Comparison of ENCODE assay signal across 2 cellular contexts in the genomic region with DNA sequence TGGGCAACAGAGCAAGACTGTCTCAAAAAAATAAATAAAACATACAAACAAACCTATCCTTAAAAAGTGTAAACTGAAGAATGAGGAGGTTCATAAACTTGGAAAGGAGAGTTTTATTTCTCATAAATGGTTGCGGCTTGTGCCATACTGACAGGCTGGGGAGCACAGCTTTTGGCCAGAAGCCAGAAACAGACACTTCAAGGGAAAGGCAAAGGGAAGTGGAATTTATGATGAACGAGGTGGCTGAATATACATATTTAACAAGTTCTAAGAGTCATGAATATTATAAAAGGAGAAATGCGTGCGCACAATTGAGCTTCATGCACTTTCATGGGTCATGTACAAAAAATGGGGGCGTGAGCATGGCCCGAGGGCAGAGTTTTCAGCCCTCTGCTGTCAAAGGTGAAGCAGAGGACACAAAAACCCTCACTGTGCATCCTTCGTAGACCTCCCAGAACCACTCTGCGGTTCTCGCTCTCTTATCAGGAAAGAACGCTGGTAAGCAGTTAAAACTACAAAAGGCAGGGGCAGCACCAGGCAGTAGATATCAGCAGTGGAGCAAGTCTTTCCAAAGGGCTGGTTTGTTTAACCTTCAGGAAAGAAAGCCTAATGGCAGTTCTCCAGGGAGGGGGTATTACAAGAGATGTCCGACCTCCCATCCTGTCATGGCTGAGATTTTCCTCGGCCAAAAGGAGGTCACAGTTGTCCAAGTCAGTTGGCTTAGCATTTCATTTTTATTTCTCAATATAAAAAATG.
A peak's percentile ranks its signal among the peaks of the same experiment; 100 is the strongest.
TF ChIP-seq lines count a peak whose summit lies in the region.

No MANE protein-coding gene starts in this region.

TF ChIP-seq in liver, 16 proteins besides CTCF, POLR2A, EP300 and RAD21:
- TF ChIP-seq EGR1 (IDR thresholded peaks at IDR 0.05; ENCODE audit: low read depth in 2 of 2) (no peak), NR2F2 (IDR thresholded peaks at IDR 0.05) (peak; percentile 59)

TF ChIP-seq in HepG2, 621 proteins besides CTCF, POLR2A, EP300 and RAD21:
- TF ChIP-seq ZNF616 (CRISPR knock-in tag; IDR thresholded peaks at IDR 0.05; ENCODE audit: low read depth) = no peak
- TF ChIP-seq, protein P1, sequence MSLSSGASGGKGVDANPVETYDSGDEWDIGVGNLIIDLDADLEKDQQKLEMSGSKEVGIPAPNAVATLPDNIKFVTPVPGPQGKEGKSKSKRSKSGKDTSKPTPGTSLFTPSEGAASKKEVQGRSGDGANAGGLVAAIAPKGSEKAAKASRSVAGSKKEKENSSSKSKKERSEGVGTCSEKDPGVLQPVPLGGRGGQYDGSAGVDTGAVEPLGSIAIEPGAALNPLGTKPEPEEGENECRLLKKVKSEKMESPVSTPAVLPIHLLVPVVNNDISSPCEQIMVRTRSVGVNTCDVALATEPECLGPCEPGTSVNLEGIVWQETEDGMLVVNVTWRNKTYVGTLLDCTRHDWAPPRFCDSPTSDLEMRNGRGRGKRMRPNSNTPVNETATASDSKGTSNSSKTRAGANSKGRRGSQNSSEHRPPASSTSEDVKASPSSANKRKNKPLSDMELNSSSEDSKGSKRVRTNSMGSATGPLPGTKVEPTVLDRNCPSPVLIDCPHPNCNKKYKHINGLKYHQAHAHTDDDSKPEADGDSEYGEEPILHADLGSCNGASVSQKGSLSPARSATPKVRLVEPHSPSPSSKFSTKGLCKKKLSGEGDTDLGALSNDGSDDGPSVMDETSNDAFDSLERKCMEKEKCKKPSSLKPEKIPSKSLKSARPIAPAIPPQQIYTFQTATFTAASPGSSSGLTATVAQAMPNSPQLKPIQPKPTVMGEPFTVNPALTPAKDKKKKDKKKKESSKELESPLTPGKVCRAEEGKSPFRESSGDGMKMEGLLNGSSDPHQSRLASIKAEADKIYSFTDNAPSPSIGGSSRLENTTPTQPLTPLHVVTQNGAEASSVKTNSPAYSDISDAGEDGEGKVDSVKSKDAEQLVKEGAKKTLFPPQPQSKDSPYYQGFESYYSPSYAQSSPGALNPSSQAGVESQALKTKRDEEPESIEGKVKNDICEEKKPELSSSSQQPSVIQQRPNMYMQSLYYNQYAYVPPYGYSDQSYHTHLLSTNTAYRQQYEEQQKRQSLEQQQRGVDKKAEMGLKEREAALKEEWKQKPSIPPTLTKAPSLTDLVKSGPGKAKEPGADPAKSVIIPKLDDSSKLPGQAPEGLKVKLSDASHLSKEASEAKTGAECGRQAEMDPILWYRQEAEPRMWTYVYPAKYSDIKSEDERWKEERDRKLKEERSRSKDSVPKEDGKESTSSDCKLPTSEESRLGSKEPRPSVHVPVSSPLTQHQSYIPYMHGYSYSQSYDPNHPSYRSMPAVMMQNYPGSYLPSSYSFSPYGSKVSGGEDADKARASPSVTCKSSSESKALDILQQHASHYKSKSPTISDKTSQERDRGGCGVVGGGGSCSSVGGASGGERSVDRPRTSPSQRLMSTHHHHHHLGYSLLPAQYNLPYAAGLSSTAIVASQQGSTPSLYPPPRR (CRISPR knock-in tag; IDR thresholded peaks at IDR 0.05; ENCODE audit: borderline replicate concordance) = no peak
- TF ChIP-seq ZBTB7B (CRISPR knock-in tag; IDR thresholded peaks at IDR 0.05) = no peak
- no peak for TF ChIP-seq ESRRA (CRISPR knock-in tag; IDR thresholded peaks at IDR 0.05; ENCODE audit: low read depth)
- no peak for TF ChIP-seq PHF20 (CRISPR knock-in tag; IDR thresholded peaks at IDR 0.05)
- TF ChIP-seq CENPX (CRISPR knock-in tag; IDR thresholded peaks at IDR 0.05) = no peak
- TF ChIP-seq SP1 (IDR thresholded peaks at IDR 0.05) = no peak
- no peak for TF ChIP-seq SP1 (CRISPR knock-in tag; IDR thresholded peaks at IDR 0.05)
- no peak for TF ChIP-seq JUNB (CRISPR knock-in tag; IDR thresholded peaks at IDR 0.05; ENCODE audit: borderline replicate concordance)
- TF ChIP-seq, protein P2, sequence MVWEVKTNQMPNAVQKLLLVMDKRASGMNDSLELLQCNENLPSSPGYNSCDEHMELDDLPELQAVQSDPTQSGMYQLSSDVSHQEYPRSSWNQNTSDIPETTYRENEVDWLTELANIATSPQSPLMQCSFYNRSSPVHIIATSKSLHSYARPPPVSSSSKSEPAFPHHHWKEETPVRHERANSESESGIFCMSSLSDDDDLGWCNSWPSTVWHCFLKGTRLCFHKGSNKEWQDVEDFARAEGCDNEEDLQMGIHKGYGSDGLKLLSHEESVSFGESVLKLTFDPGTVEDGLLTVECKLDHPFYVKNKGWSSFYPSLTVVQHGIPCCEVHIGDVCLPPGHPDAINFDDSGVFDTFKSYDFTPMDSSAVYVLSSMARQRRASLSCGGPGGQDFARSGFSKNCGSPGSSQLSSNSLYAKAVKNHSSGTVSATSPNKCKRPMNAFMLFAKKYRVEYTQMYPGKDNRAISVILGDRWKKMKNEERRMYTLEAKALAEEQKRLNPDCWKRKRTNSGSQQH (CRISPR knock-in tag; IDR thresholded peaks at IDR 0.05; ENCODE audit: low read depth) = no peak
- TF ChIP-seq, protein P3, sequence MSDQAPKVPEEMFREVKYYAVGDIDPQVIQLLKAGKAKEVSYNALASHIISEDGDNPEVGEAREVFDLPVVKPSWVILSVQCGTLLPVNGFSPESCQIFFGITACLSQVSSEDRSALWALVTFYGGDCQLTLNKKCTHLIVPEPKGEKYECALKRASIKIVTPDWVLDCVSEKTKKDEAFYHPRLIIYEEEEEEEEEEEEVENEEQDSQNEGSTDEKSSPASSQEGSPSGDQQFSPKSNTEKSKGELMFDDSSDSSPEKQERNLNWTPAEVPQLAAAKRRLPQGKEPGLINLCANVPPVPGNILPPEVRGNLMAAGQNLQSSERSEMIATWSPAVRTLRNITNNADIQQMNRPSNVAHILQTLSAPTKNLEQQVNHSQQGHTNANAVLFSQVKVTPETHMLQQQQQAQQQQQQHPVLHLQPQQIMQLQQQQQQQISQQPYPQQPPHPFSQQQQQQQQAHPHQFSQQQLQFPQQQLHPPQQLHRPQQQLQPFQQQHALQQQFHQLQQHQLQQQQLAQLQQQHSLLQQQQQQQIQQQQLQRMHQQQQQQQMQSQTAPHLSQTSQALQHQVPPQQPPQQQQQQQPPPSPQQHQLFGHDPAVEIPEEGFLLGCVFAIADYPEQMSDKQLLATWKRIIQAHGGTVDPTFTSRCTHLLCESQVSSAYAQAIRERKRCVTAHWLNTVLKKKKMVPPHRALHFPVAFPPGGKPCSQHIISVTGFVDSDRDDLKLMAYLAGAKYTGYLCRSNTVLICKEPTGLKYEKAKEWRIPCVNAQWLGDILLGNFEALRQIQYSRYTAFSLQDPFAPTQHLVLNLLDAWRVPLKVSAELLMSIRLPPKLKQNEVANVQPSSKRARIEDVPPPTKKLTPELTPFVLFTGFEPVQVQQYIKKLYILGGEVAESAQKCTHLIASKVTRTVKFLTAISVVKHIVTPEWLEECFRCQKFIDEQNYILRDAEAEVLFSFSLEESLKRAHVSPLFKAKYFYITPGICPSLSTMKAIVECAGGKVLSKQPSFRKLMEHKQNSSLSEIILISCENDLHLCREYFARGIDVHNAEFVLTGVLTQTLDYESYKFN (CRISPR knock-in tag; conservative IDR thresholded peaks at IDR 0.05) = no peak
- TF ChIP-seq ZNF317 (CRISPR knock-in tag; IDR thresholded peaks at IDR 0.05) = no peak
- no peak for TF ChIP-seq ZNF749 (CRISPR knock-in tag; IDR thresholded peaks at IDR 0.05; ENCODE audit: borderline replicate concordance)
- no peak for TF ChIP-seq HOXA5 (CRISPR knock-in tag; IDR thresholded peaks at IDR 0.05)
- no peak for TF ChIP-seq PAF1 (CRISPR knock-in tag; IDR thresholded peaks at IDR 0.05)
- TF ChIP-seq MXD4 (CRISPR knock-in tag; IDR thresholded peaks at IDR 0.05) = no peak
TF ChIP-seq in HepG2: peak in this region for 0.
